1 cellular context compared by ENCODE assay signal in the genomic region with DNA sequence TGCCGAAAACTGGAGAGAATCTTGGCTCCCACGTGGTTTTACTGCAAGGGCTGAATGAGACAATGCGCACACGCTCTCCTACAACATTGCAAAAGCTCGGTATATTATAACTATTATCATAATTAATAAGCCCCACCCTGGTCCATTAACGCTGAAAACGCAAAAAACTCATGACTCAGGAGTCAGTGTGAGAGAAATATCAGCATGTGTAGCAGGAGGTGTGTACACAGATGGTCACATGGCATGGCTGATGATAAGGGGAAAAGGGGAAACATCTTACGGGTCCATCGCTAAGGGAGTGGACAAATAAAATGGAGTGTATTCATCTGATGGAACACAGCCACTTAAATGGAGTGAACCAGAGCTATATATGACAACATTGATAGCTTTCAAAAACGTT.
TF ChIP-seq lines count a peak whose summit lies in the region.

No MANE protein-coding gene starts in this region.

TF ChIP-seq in K562, 482 proteins besides CTCF, POLR2A, EP300 and RAD21 (continued from another document):
- TF ChIP-seq, protein P1, sequence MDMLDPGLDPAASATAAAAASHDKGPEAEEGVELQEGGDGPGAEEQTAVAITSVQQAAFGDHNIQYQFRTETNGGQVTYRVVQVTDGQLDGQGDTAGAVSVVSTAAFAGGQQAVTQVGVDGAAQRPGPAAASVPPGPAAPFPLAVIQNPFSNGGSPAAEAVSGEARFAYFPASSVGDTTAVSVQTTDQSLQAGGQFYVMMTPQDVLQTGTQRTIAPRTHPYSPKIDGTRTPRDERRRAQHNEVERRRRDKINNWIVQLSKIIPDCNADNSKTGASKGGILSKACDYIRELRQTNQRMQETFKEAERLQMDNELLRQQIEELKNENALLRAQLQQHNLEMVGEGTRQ (CRISPR knock-in tag; IDR thresholded peaks at IDR 0.05): peak; percentile 67
- TF ChIP-seq MAFK (IDR thresholded peaks at IDR 0.05; ENCODE audit: low read length) (peak; percentile 33; the same call in 1 of the 2 replicates), BRD4 (IDR thresholded peaks at IDR 0.05) (no peak), C11orf30 (IDR thresholded peaks at IDR 0.05; ENCODE audit: low read depth) (peak; percentile 65; the same call in 1 of the 2 replicates), FOXK2 (conservative IDR thresholded peaks at IDR 0.05 in 1 of 2, IDR thresholded peaks at IDR 0.05 in 1 of 2; ENCODE audit: low read depth in 2 of 2) (peak in 1 of 2 experiments; percentile 68; a peak in 1 of 4 replicates), CGGBP1 (CRISPR knock-in tag; IDR thresholded peaks at IDR 0.05) (no peak), L3MBTL2 (IDR thresholded peaks at IDR 0.05) (peak; percentile 49), ZNF316 (IDR thresholded peaks at IDR 0.05) (peak; percentile 41; the same call in 1 of the 2 replicates), FOXA3 (CRISPR knock-in tag; conservative IDR thresholded peaks at IDR 0.05 in 1 of 2, IDR thresholded peaks at IDR 0.05 in 1 of 2) (peak in 1 of 2 experiments; percentile 79; a peak in 2 of 4 replicates), MAFF (IDR thresholded peaks at IDR 0.05; ENCODE audit: low read length) (peak; percentile 30; the same call in 1 of the 2 replicates), ELF1 (tag; IDR thresholded peaks at IDR 0.05) (no peak), ZSCAN29 (IDR thresholded peaks at IDR 0.05) (no peak), ZNF79 (CRISPR knock-in tag; IDR thresholded peaks at IDR 0.05; ENCODE audit: low read depth) (no peak), STAT5B (CRISPR knock-in tag; IDR thresholded peaks at IDR 0.05) (no peak)
- TF ChIP-seq, protein P2, sequence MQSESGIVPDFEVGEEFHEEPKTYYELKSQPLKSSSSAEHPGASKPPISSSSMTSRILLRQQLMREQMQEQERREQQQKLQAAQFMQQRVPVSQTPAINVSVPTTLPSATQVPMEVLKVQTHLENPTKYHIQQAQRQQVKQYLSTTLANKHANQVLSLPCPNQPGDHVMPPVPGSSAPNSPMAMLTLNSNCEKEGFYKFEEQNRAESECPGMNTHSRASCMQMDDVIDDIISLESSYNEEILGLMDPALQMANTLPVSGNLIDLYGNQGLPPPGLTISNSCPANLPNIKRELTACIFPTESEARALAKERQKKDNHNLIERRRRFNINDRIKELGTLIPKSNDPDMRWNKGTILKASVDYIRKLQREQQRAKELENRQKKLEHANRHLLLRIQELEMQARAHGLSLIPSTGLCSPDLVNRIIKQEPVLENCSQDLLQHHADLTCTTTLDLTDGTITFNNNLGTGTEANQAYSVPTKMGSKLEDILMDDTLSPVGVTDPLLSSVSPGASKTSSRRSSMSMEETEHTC (IDR thresholded peaks at IDR 0.05): peak; percentile 34; the same call in 1 of the 2 replicates
